Comparison of ENCODE assay signal across 1 cellular context in the genomic region with DNA sequence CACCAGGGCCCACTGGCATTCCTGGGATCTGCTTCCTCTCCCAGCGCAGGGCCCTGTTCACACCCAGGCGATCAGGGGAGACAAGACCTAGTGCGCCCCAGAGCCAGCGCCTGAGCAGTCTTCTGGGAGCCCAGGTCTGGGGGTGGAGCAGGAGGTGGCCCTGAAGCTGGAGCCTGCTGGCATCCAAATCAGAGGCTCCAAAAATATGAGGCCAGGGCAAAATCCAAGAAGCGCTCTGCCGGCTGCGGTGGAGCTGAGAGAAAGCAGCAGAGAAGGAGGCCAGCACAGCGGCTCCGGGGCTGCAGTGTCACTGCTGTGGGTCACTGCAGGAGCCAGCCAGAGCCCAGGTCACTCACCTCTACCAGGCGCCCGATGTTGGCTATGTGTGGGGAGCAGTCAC.
TF ChIP-seq lines count a peak whose summit lies in the region.

No MANE protein-coding gene starts in this region.

TF ChIP-seq in WTC11, 78 proteins besides CTCF, POLR2A, EP300 and RAD21 (continued from another document):
- TF ChIP-seq, protein P1, sequence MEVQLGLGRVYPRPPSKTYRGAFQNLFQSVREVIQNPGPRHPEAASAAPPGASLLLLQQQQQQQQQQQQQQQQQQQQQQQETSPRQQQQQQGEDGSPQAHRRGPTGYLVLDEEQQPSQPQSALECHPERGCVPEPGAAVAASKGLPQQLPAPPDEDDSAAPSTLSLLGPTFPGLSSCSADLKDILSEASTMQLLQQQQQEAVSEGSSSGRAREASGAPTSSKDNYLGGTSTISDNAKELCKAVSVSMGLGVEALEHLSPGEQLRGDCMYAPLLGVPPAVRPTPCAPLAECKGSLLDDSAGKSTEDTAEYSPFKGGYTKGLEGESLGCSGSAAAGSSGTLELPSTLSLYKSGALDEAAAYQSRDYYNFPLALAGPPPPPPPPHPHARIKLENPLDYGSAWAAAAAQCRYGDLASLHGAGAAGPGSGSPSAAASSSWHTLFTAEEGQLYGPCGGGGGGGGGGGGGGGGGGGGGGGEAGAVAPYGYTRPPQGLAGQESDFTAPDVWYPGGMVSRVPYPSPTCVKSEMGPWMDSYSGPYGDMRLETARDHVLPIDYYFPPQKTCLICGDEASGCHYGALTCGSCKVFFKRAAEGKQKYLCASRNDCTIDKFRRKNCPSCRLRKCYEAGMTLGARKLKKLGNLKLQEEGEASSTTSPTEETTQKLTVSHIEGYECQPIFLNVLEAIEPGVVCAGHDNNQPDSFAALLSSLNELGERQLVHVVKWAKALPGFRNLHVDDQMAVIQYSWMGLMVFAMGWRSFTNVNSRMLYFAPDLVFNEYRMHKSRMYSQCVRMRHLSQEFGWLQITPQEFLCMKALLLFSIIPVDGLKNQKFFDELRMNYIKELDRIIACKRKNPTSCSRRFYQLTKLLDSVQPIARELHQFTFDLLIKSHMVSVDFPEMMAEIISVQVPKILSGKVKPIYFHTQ (CRISPR knock-in tag; IDR thresholded peaks at IDR 0.05): no peak
- TF ChIP-seq ESRRA (CRISPR knock-in tag; IDR thresholded peaks at IDR 0.05; ENCODE audit: borderline replicate concordance) (no peak), RORB (CRISPR knock-in tag; IDR thresholded peaks at IDR 0.05) (no peak), GTF2I (CRISPR knock-in tag; conservative IDR thresholded peaks at IDR 0.05) (no peak), NFE2L1 (CRISPR knock-in tag; IDR thresholded peaks at IDR 0.05) (no peak), CDX4 (CRISPR knock-in tag; IDR thresholded peaks at IDR 0.05; ENCODE audit: borderline replicate concordance) (no peak), FOXP1 (CRISPR knock-in tag; IDR thresholded peaks at IDR 0.05; ENCODE audit: borderline replicate concordance) (no peak), ZNF138 (CRISPR knock-in tag; conservative IDR thresholded peaks at IDR 0.05) (no peak), MYBL2 (CRISPR knock-in tag; IDR thresholded peaks at IDR 0.05) (no peak), HMGA2 (CRISPR knock-in tag; IDR thresholded peaks at IDR 0.05) (no peak)
- TF ChIP-seq, protein P2, sequence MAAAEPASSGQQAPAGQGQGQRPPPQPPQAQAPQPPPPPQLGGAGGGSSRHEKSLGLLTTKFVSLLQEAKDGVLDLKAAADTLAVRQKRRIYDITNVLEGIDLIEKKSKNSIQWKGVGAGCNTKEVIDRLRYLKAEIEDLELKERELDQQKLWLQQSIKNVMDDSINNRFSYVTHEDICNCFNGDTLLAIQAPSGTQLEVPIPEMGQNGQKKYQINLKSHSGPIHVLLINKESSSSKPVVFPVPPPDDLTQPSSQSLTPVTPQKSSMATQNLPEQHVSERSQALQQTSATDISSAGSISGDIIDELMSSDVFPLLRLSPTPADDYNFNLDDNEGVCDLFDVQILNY (CRISPR knock-in tag; IDR thresholded peaks at IDR 0.05): no peak
- TF ChIP-seq, protein P3, sequence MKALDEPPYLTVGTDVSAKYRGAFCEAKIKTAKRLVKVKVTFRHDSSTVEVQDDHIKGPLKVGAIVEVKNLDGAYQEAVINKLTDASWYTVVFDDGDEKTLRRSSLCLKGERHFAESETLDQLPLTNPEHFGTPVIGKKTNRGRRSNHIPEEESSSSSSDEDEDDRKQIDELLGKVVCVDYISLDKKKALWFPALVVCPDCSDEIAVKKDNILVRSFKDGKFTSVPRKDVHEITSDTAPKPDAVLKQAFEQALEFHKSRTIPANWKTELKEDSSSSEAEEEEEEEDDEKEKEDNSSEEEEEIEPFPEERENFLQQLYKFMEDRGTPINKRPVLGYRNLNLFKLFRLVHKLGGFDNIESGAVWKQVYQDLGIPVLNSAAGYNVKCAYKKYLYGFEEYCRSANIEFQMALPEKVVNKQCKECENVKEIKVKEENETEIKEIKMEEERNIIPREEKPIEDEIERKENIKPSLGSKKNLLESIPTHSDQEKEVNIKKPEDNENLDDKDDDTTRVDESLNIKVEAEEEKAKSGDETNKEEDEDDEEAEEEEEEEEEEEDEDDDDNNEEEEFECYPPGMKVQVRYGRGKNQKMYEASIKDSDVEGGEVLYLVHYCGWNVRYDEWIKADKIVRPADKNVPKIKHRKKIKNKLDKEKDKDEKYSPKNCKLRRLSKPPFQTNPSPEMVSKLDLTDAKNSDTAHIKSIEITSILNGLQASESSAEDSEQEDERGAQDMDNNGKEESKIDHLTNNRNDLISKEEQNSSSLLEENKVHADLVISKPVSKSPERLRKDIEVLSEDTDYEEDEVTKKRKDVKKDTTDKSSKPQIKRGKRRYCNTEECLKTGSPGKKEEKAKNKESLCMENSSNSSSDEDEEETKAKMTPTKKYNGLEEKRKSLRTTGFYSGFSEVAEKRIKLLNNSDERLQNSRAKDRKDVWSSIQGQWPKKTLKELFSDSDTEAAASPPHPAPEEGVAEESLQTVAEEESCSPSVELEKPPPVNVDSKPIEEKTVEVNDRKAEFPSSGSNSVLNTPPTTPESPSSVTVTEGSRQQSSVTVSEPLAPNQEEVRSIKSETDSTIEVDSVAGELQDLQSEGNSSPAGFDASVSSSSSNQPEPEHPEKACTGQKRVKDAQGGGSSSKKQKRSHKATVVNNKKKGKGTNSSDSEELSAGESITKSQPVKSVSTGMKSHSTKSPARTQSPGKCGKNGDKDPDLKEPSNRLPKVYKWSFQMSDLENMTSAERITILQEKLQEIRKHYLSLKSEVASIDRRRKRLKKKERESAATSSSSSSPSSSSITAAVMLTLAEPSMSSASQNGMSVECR (CRISPR knock-in tag; IDR thresholded peaks at IDR 0.05; ENCODE audit: borderline replicate concordance): no peak
